In the genomic region with DNA sequence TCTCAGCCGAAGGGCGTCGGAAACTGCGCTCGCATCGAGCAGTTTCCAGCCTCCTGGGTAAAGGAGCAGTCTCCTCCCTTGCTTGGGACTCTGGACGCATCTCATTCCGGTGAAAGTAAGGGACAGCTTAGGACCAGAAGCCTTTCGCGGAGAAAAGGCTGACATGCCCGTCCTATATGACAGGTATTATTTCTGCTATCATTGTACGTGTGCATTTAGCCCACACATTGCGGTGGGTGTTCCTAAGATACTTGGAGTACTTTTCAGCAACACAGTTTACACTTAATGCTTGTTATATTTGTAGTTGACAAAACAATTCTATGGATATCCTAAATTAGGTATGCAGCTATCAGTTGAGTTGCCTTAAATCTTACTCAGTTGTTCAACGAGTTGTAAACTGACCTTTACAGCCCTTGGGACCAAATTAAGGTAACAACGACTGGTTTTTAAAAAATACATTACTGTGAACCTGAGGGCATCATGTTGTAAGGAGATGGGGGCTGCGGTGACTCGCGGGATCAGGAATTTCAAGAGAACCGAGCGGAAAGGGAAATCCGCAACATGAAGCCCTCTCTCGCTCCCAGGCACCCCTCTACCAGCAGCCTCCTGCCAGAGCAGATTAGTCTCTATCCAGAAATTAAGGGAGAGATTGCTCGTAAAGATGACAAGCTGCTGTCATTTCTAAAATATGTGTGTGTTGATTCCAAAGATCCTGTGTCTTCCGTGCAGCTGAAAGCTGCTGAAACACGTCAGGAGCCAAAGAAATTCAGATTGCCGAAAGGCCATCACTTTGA, we compare ENCODE assay signal across 8 cellular contexts. TPM values are rescaled to one million over a fixed set of nuclear protein-coding genes. Genes with fewer than 3 reads are reported as not detected.
DNase-seq lines count a peak whose midpoint lies in the region; ATAC-seq, FAIRE-seq and TF ChIP-seq lines count a peak whose summit lies in the region.

No MANE protein-coding gene starts in this region.

- H2BK12ac ChIP-seq in H1 (ENCODE audit: low read depth, low read length), result no peak overlapping the region

- H4K91ac ChIP-seq in H1 (replicated peaks; ENCODE audit: insufficient read length, low read length), result no peak overlapping the region

- no peak overlapping the region for H2AK5ac ChIP-seq in H1 (ENCODE audit: low read depth, low read length)

- no peak for TF ChIP-seq POLR2A in H1 (IDR thresholded peaks at IDR 0.05; ENCODE audit: control extremely low read depth in 1 of 2, low read depth in 2 of 2, low read length in 2 of 2)

- H4K20me1 ChIP-seq in H1 (replicated peaks in 1 of 2; ENCODE audit: control insufficient read depth in 1 of 2, insufficient read depth in 2 of 2, low read length in 2 of 2), result peaks cover 0 to 2% of the 10 kb centered on the region in 2 experiments

- ATAC-seq in GM21390 (IDR thresholded peaks at IDR 0.05; ENCODE audit: unreplicated experiment) (peak; percentile 16), RWPE2 (ENCODE audit: low read depth) (peak; percentile 15; the same call in 2 of the 3 replicates), natural killer cell (peak in 2 of 3 donors; percentile 4 to 18)

- H3K4me3 Mint-ChIP-seq in CD14-positive monocyte (peak overlapping the region; percentile 96 to 97), natural killer cell (peak overlapping the region; percentile 99)

- no peak overlapping the region for H2BK15ac ChIP-seq in H1 (ENCODE audit: low read length)

- H2BK20ac ChIP-seq in H1 (ENCODE audit: low read length), result no peak overlapping the region

- H3K79me1 ChIP-seq in H1 (ENCODE audit: low read depth, low read length), result no peaks in the 10 kb centered on the region; the same call in none of the 2 replicates

- H2AFZ ChIP-seq in H1 (ENCODE audit: low read length), result peak overlapping the region; percentile 98

- 6% methylated on average over 26 of the region's 26 CpGs; no CpG with 5 or more reads in 1 of the 2 experiments for WGBS in H1 (ENCODE audit: extremely low coverage in 1 of 2, insufficient coverage in 1 of 2, insufficient read length in 1 of 2, insufficient replicate concordance in 2 of 2, low coverage in 1 of 2, low lambda C conversion rate in 2 of 2, missing lambda C conversion rate in 1 of 2), 2 experiments

- peaks cover 1% of the 10 kb centered on the region; the same call in 1 of the 2 replicates for H3K23me2 ChIP-seq in H1 (ENCODE audit: low read depth, low read length)

- H3K9me3 ChIP-seq in RWPE2 (ENCODE audit: severe bottlenecking) (no peaks in the 10 kb centered on the region), H1 (ENCODE audit: insufficient read depth in 2 of 2, low read depth in 1 of 2, low read length in 1 of 2) (no peaks in the 10 kb centered on the region)

- POLR2A ChIA-PET in H1 (lab: Charles Lee; ENCODE audit: partially characterized antibody), result interaction anchor here (0.6 to 1.8 kb wide), 9 partner anchors 8 to 109 kb away, joined by 3 to 17 read pairs (median 3); partner anchors contain the start of genes GALK2 and SECISBP2L

- DNase-seq in CD14-positive monocyte (ENCODE audit: low spot score) (no peak), RWPE2 (ENCODE audit: low spot score) (no peak), H1 (ENCODE audit: low read depth in 1 of 2, low spot score in 2 of 2) (no peak), natural killer cell (no peak), DMS153 (lab: John Stamatoyannopoulos, UW) (no peak), HK-2 (ENCODE audit: unreplicated experiment) (no peak), NCI-H526 treated with DMSO at 0.1 percent for 48 hours (lab: John Stamatoyannopoulos, UW) (no peak)

- no peak for FAIRE-seq in H1 (lab: Jason Lieb, UNC)

- peaks cover 11 to 47% of the 10 kb centered on the region in 2 experiments for H3K79me2 ChIP-seq in H1 (ENCODE audit: control insufficient read depth in 1 of 2, insufficient read depth in 2 of 2, low read length in 2 of 2)

- H3K36me3 ChIP-seq in RWPE2 (ENCODE audit: low read depth) (peaks cover 5% of the 10 kb centered on the region), H1 (ENCODE audit: control insufficient read depth in 2 of 4, insufficient read depth in 4 of 4, low read length in 3 of 4) (no peaks in the 10 kb centered on the region)

- H2BK5ac ChIP-seq in H1 (ENCODE audit: low read depth, low read length), result no peak overlapping the region

- no peak overlapping the region for H3K14ac ChIP-seq in H1 (ENCODE audit: insufficient read length)

- H3K23ac ChIP-seq in H1 (ENCODE audit: insufficient read length), result no peak overlapping the region

- H3K27ac ChIP-seq in RWPE2 (ENCODE audit: poor library complexity, severe bottlenecking), result peak overlapping the region; percentile 50
- peak overlapping the region; percentile 29; the same call in 1 of the 2 replicates for H3K27ac ChIP-seq in H1 (ENCODE audit: low read depth, low read length)

- peaks cover 38% of the 10 kb centered on the region for H3K4me1 Mint-ChIP-seq in CD14-positive monocyte
- peaks cover 27 to 32% of the 10 kb centered on the region in 2 donors for H3K4me1 Mint-ChIP-seq in natural killer cell

- no peak overlapping the region for H4K5ac ChIP-seq in H1 (ENCODE audit: insufficient read length, low read depth, low read length)

- peak overlapping the region; percentile 86 to 88 for H3K4me2 ChIP-seq in H1 (ENCODE audit: insufficient read depth in 1 of 2, low read depth in 2 of 2, low read length in 2 of 2)

- CTCF ChIA-PET in H1 (lab: Charles Lee; ENCODE audit: partially characterized antibody), result interaction anchor here (0.5 to 3.1 kb wide), 5 partner anchors 10 to 1804 kb away, joined by 3 to 15 read pairs (median 4); partner anchors contain the start of gene GALK2

- no peaks in the 10 kb centered on the region for H3K9me3 Mint-ChIP-seq in CD14-positive monocyte
- no peaks in the 10 kb centered on the region for H3K9me3 Mint-ChIP-seq in natural killer cell

- H4K8ac ChIP-seq in H1 (ENCODE audit: extremely low read depth, insufficient read depth, low read length), result no peak overlapping the region

- no peaks in the 10 kb centered on the region for H3K27me3 Mint-ChIP-seq in CD14-positive monocyte (ENCODE audit: low read depth in 3 of 3)
- H3K27me3 Mint-ChIP-seq in natural killer cell (ENCODE audit: low read depth in 2 of 2), result no peaks in the 10 kb centered on the region

- H3K4me3 ChIP-seq in RWPE2 (ENCODE audit: severe bottlenecking) (peak overlapping the region; percentile 84), H1 (ENCODE audit: extremely low read depth in 1 of 4, insufficient read depth in 2 of 4, low read depth in 3 of 4, low read length in 4 of 4) (peak overlapping the region; percentile 90 to 99 (median 94))

- TF ChIP-seq EP300 in H1 (IDR thresholded peaks at IDR 0.05; ENCODE audit: borderline replicate concordance in 1 of 2, low read depth in 2 of 2, low read length in 2 of 2), result no peak

- H3K36me3 Mint-ChIP-seq in CD14-positive monocyte, result no peaks in the 10 kb centered on the region
- no peaks in the 10 kb centered on the region for H3K36me3 Mint-ChIP-seq in natural killer cell

- intact Hi-C loops in CD14-positive monocyte (cut with micrococcal nuclease) (loop anchor here (5.0 to 10.0 kb wide), 3 partner anchors 111 to 469 kb away; partner anchors contain the start of genes SECISBP2L (in 2 of the 2), CEP152 (in 1 of the 2), DTWD1 (in 1 of the 2) and FAM227B (in 1 of the 2)), natural killer cell (cut with micrococcal nuclease) (loop anchor here (1.0 to 10.0 kb wide), 6 partner anchors 14 to 1749 kb away; partner anchors contain the start of genes AP4E1, DTWD1, EID1 and FAM227B)

- H2BK120ac ChIP-seq in H1 (replicated peaks; ENCODE audit: low read depth, low read length), result no peak overlapping the region

- no peaks in the 10 kb centered on the region for H3K27me3 ChIP-seq in RWPE2 (ENCODE audit: insufficient read depth, poor library complexity, severe bottlenecking)
- H3K27me3 ChIP-seq in H1 (replicated peaks in 1 of 4; ENCODE audit: control insufficient read depth in 3 of 4, extremely low read depth in 1 of 4, insufficient read depth in 3 of 4, low read length in 3 of 4), result no peaks in the 10 kb centered on the region

- peaks cover 34% of the 10 kb centered on the region for H3K4me1 ChIP-seq in RWPE2 (ENCODE audit: insufficient read depth, poor library complexity, severe bottlenecking)
- no peaks in the 10 kb centered on the region for H3K4me1 ChIP-seq in H1 (replicated peaks in 1 of 4; ENCODE audit: control insufficient read depth in 3 of 4, insufficient read depth in 4 of 4, low read length in 3 of 4)

- TF ChIP-seq CTCF in CD14-positive monocyte (IDR thresholded peaks at IDR 0.05) (no peak), RWPE2 (IDR thresholded peaks at IDR 0.05; ENCODE audit: poor library complexity, severe bottlenecking) (no peak), H1 (IDR thresholded peaks at IDR 0.05; ENCODE audit: control extremely low read depth in 1 of 3, insufficient read depth in 1 of 3, low read depth in 1 of 3, low read length in 3 of 3) (no peak), natural killer cell (IDR thresholded peaks at IDR 0.05) (no peak)

- no peak overlapping the region for H3K56ac ChIP-seq in H1 (replicated peaks; ENCODE audit: insufficient read length, low read depth, low read length)

- H3K27ac Mint-ChIP-seq in CD14-positive monocyte, result peak overlapping the region; percentile 91 to 99 (median 95)
- H3K27ac Mint-ChIP-seq in natural killer cell, result peak overlapping the region; percentile 95 to 99

- no peak for TF ChIP-seq RAD21 in H1 (IDR thresholded peaks at IDR 0.05 in 1 of 2, conservative IDR thresholded peaks at IDR 0.05 in 1 of 2; ENCODE audit: low read depth in 2 of 2, low read length in 2 of 2)

- H3K18ac ChIP-seq in H1 (ENCODE audit: extremely low read depth, low read length), result peak overlapping the region; percentile 52; the same call in 1 of the 2 replicates

- peak overlapping the region; percentile 64 to 75 (median 72) for H3K9ac ChIP-seq in H1 (replicated peaks in 1 of 4; ENCODE audit: extremely low read depth in 1 of 4, low read depth in 3 of 4, low read length in 3 of 4)

- peak overlapping the region; percentile 64 for H3K4ac ChIP-seq in H1 (replicated peaks; ENCODE audit: insufficient read length, low read depth, low read length)

RNA-seq across cellular contexts. Expression of gene COPS2, which starts 0.6 kb away (rescaled TPM):
- 10 to 100 TPM; 32.4 to 36.1 TPM for polyA plus RNA-seq in CD14-positive monocyte
- total RNA-seq in H1 (2021; fragmentation: NEBNext Ultra II Directional; extraction: Animal tissue kit (Norgen Biotek cat#: 25700)), result 74.1 and 85.1 TPM in 2 replicates
- polyA plus RNA-seq in H1 (2011; rRNA removed), result 7.8 and 17.7 TPM in 2 replicates
- polyA plus RNA-seq in H1 (2011; cell fraction: cytosol; rRNA removed), result 23.2 TPM
- polyA plus RNA-seq in H1 (2011; cell fraction: nucleus; rRNA removed), result 6.6 TPM
- polyA plus RNA-seq in H1 (2012, experiment 1 of 2), result 25.2 to 66.9 TPM (median 29.9 TPM) in 4 replicates
- polyA plus RNA-seq in H1 (2012, experiment 2 of 2), result 5.1 TPM
- 47.7 TPM for polyA plus RNA-seq in H1 (2013, experiment 1 of 2)
- 48.2 TPM for polyA plus RNA-seq in H1 (2013, experiment 2 of 2)
- 28.0 and 47.7 TPM in 2 replicates for polyA minus RNA-seq in H1 (2011; rRNA and poly(A)+ RNA removed)
- polyA minus RNA-seq in H1 (2011; cell fraction: cytosol; rRNA and poly(A)+ RNA removed), result 19.9 TPM
- polyA minus RNA-seq in H1 (2011; cell fraction: nucleus; rRNA and poly(A)+ RNA removed), result 54.0 TPM
- total RNA-seq in natural killer cell, result 10 to 100 TPM; 77.6 to 90.7 (median 89.3) TPM

RNA-seq across cellular contexts. Expression of gene GALK2, which starts 14.0 kb away (rescaled TPM):
- polyA plus RNA-seq in CD14-positive monocyte, result 10 to 100 TPM; 14.5 to 16.9 TPM
- total RNA-seq in H1 (2021; fragmentation: NEBNext Ultra II Directional; extraction: Animal tissue kit (Norgen Biotek cat#: 25700)), result 16.1 and 18.0 TPM in 2 replicates
- polyA plus RNA-seq in H1 (2011; rRNA removed), result 6.9 and 8.7 TPM in 2 replicates
- 15.1 TPM for polyA plus RNA-seq in H1 (2011; cell fraction: cytosol; rRNA removed)
- 10.3 TPM for polyA plus RNA-seq in H1 (2011; cell fraction: nucleus; rRNA removed)
- polyA plus RNA-seq in H1 (2012, experiment 1 of 2), result 12.5 to 15.9 TPM (median 13.4 TPM) in 4 replicates
- 3.6 TPM for polyA plus RNA-seq in H1 (2012, experiment 2 of 2)
- polyA plus RNA-seq in H1 (2013, experiment 1 of 2), result 5.8 TPM
- 5.5 TPM for polyA plus RNA-seq in H1 (2013, experiment 2 of 2)
- 25.5 and 32.9 TPM in 2 replicates for polyA minus RNA-seq in H1 (2011; rRNA and poly(A)+ RNA removed)
- 12.5 TPM for polyA minus RNA-seq in H1 (2011; cell fraction: cytosol; rRNA and poly(A)+ RNA removed)
- polyA minus RNA-seq in H1 (2011; cell fraction: nucleus; rRNA and poly(A)+ RNA removed), result 22.5 TPM
- total RNA-seq in natural killer cell, result 10 to 100 TPM; 19.1 to 24.3 (median 23.6) TPM
